Comparison of ENCODE assay signal across 1 cellular context in the genomic region with DNA sequence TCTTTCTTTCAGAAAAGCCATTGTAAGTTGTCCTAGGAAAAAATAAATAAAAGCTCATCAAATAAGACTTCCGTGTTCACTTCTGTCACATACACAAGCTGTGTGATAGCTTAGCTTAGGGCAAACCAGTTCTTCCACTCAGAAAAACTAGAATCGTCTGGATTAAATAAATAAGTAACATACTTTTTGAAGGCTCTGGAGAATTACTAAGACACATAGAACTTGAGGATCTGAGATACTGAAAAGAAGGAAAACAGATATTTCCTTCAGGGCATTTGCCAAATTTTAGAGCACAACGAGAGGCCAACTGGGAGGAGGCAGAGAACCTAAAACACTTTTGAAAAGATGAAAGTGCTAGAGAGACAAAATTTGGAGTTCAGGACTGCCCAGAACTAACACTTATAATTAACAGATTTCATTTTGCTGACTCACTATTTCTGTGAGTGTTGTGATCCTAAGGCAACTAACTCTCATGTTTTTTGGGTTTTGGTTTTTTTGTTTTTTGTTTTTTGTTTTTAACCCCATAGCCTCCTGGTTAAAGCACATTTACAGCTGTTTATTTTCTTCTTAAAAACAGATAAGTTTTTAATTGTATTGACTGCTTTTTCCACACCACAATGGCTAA.
TF ChIP-seq lines count a peak whose summit lies in the region.

No MANE protein-coding gene starts in this region.

TF ChIP-seq in IMR-90, 13 proteins besides CTCF, POLR2A, EP300 and RAD21:
- TF ChIP-seq MAFK (IDR thresholded peaks at IDR 0.05; ENCODE audit: low read depth, low read length) (peak; percentile 90), MXI1 (IDR thresholded peaks at IDR 0.05; ENCODE audit: borderline replicate concordance, low read depth, low read length) (no peak), NFE2L2 (IDR thresholded peaks at IDR 0.05; ENCODE audit: low read depth, low read length) (peak; percentile 71), RCOR1 (IDR thresholded peaks at IDR 0.05; ENCODE audit: insufficient replicate concordance, low read length) (no peak)
